8 cellular contexts compared by ENCODE assay signal in the genomic region with DNA sequence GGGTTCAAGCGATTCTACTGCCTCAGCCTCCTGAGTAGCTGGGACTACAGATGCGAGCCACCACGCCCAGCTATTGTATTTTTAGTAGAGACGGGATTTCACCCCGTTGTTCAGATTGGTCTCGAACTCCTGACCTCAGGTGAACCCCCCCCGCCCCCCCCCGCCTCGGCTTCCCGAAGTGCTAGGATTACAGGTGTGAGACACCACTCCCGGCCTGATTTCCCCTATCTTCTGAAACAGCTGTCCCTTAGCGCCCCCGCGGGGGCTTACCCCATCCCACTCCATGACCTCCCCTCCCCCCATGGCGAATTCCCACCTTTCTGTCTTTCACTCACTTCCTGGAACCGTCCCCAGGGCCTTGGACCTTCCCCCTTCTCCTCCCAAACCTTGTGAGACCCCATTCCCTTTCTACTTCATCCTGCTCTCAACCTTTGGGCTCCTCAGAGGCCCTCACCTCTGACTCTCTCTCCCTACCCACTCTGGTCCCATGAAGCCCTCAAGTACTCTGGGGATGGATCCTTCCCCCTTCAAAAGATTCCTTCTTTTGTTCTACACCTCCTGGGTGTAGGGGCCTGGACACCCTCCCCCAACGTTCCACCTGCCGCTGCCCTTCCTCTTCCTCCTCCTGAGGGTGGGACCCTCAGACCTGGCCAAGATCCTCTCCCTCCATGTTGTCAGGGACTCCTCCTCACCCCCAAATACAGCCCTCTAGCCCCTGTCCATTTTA. TPM values are rescaled to one million over a fixed set of nuclear protein-coding genes. Genes with fewer than 3 reads are reported as not detected.
DNase-seq lines count a peak whose midpoint lies in the region; ATAC-seq, FAIRE-seq and TF ChIP-seq lines count a peak whose summit lies in the region.

No MANE protein-coding gene starts in this region.

- WGBS in SK-N-SH (ENCODE audit: low lambda C conversion rate), result 11% methylated on average over 16 of the region's 18 CpGs

- H3K4me3 Mint-ChIP-seq in activated naive CD8-positive, alpha-beta T cell treated with anti-CD3 and anti-CD28 coated beads, Interleukin-2, amount 10 ng/mL, durations not matched to agents 7 days and 5 days, result peak overlapping the region; percentile 87

- FAIRE-seq in kidney (lab: Jason Lieb, UNC), result no peak

- H3K4me2 ChIP-seq in SK-N-SH, result peak overlapping the region; percentile 88

- H3K4me1 Mint-ChIP-seq in activated naive CD8-positive, alpha-beta T cell treated with anti-CD3 and anti-CD28 coated beads, Interleukin-2, amount 10 ng/mL, durations not matched to agents 7 days and 5 days, result peaks cover 21% of the 10 kb centered on the region

- peaks cover 6% of the 10 kb centered on the region for H3F3A ChIP-seq in SK-N-SH (replicated peaks; ENCODE audit: insufficient read depth)

- ATAC-seq in SK-N-SH treated with all-trans-retinoic acid at 6 μM for 48 hours (no peak; the same call in 2 of the 3 replicates), GM18498 (IDR thresholded peaks at IDR 0.05; ENCODE audit: unreplicated experiment) (no peak), GM19463 (IDR thresholded peaks at IDR 0.05; ENCODE audit: unreplicated experiment) (no peak)
- no peak for ATAC-seq in activated naive CD8-positive, alpha-beta T cell treated with anti-CD3 and anti-CD28 coated beads, Interleukin-2, amount 10 ng/mL, durations not matched to agents 7 days and 5 days (ENCODE audit: low read depth)

- H3K36me3 ChIP-seq in SK-N-SH (replicated peaks in 1 of 2; ENCODE audit: control insufficient read depth in 1 of 2, insufficient read depth in 2 of 2, low read length in 1 of 2) (peaks cover 0 to 30% of the 10 kb centered on the region in 2 experiments), kidney (ENCODE audit: control insufficient read depth in 1 of 2, insufficient read depth in 2 of 2, low read length in 2 of 2) (peaks cover 5 to 9% of the 10 kb centered on the region in 2 donors)

- no peak for TF ChIP-seq RAD21 in SK-N-SH (IDR thresholded peaks at IDR 0.05; ENCODE audit: low read length)

- CTCF ChIA-PET in SK-N-SH (lab: Yijun Ruan, JAX), result interaction anchor here (1.2 to 3.0 kb wide), 10 partner anchors 13 to 130 kb away, joined by 3 to 27 read pairs (median 8); a partner anchor contains a TSS

- H4K20me1 ChIP-seq in SK-N-SH (ENCODE audit: insufficient read depth), result no peaks in the 10 kb centered on the region

- H3K4me1 ChIP-seq in SK-N-SH (ENCODE audit: control insufficient read depth in 1 of 2, insufficient read depth in 2 of 2, low read depth in 1 of 2, low read length in 1 of 2), result peaks cover 0 to 15% of the 10 kb centered on the region in 2 experiments; a peak in 2 of 4 replicates
- H3K4me1 ChIP-seq in kidney (ENCODE audit: control insufficient read depth in 1 of 2, insufficient read depth in 1 of 2, low read depth in 1 of 2, low read length in 2 of 2), result peaks cover 6 to 13% of the 10 kb centered on the region in 2 donors

- no peaks in the 10 kb centered on the region for H3K9me2 ChIP-seq in SK-N-SH

- H3K27ac ChIP-seq in SK-N-SH (ENCODE audit: low read depth in 2 of 2, low read length in 1 of 2), result peak overlapping the region; percentile 97 to 100; a peak in 3 of 4 replicates
- H3K27ac ChIP-seq in kidney (ENCODE audit: low read depth in 2 of 2, low read length in 2 of 2), result peak overlapping the region; percentile 100
- H3K27ac ChIP-seq in temporal lobe (ENCODE audit: low read depth, low read length), result peak overlapping the region; percentile 100

- H3K9me3 Mint-ChIP-seq in activated naive CD8-positive, alpha-beta T cell treated with anti-CD3 and anti-CD28 coated beads, Interleukin-2, amount 10 ng/mL, durations not matched to agents 7 days and 5 days, result no peaks in the 10 kb centered on the region

- peak overlapping the region; percentile 91; the same call in 1 of the 2 replicates for H2AFZ ChIP-seq in SK-N-SH (ENCODE audit: low read depth)

- no peak for TF ChIP-seq EP300 in SK-N-SH (IDR thresholded peaks at IDR 0.05; ENCODE audit: borderline replicate concordance in 1 of 2, low read depth in 1 of 2, low read length in 1 of 2)

- intact Hi-C loops in kidney (cut with DNase I), result no loop called here

- H3K9ac ChIP-seq in SK-N-SH, result peak overlapping the region; percentile 91
- H3K9ac ChIP-seq in kidney (ENCODE audit: low read length in 2 of 2), result peak overlapping the region; percentile 89 to 97

- H3K4me3 ChIP-seq in SK-N-SH (ENCODE audit: low read depth in 2 of 2, low read length in 1 of 2) (peak overlapping the region; percentile 70 to 98), kidney (ENCODE audit: low read length in 2 of 2) (peak overlapping the region; percentile 89 to 92)

- POLR2A ChIA-PET in SK-N-SH (lab: Yijun Ruan, JAX), result interaction anchor here (0.7 to 2.3 kb wide), 6 partner anchors 15 to 93 kb away, joined by 3 to 18 read pairs (median 6); a partner anchor contains a TSS
- POLR2A ChIA-PET in activated naive CD8-positive, alpha-beta T cell treated with anti-CD3 and anti-CD28 coated beads, Interleukin-2, amount 10 ng/mL, durations not matched to agents 7 days and 5 days (lab: Charles Lee), result interaction anchor here (0.6 to 3.6 kb wide), 15 partner anchors 8 to 137 kb away, joined by 3 to 53 read pairs (median 14); a partner anchor contains a TSS

- H3K27ac Mint-ChIP-seq in activated naive CD8-positive, alpha-beta T cell treated with anti-CD3 and anti-CD28 coated beads, Interleukin-2, amount 10 ng/mL, durations not matched to agents 7 days and 5 days, result peak overlapping the region; percentile 97

- H3K9me3 ChIP-seq in SK-N-SH, result no peaks in the 10 kb centered on the region
- no peaks in the 10 kb centered on the region for H3K9me3 ChIP-seq in kidney (ENCODE audit: control insufficient read depth in 1 of 2, low read length in 2 of 2)

- DNase-seq in SK-N-SH, result no peak
- no peak for DNase-seq in activated naive CD8-positive, alpha-beta T cell treated with anti-CD3 and anti-CD28 coated beads, Interleukin-2, amount 10 ng/mL, durations not matched to agents 7 days and 5 days
- DNase-seq in kidney, result no peak
- no peak for DNase-seq in NCI-H1694 treated with DMSO at 0.1 percent for 48 hours (lab: John Stamatoyannopoulos, UW)

- H3K27me3 Mint-ChIP-seq in activated naive CD8-positive, alpha-beta T cell treated with anti-CD3 and anti-CD28 coated beads, Interleukin-2, amount 10 ng/mL, durations not matched to agents 7 days and 5 days, result no peaks in the 10 kb centered on the region

- no peaks in the 10 kb centered on the region for H3K27me3 ChIP-seq in SK-N-SH (ENCODE audit: insufficient read depth)

- H3K36me3 Mint-ChIP-seq in activated naive CD8-positive, alpha-beta T cell treated with anti-CD3 and anti-CD28 coated beads, Interleukin-2, amount 10 ng/mL, durations not matched to agents 7 days and 5 days, result peaks cover 7% of the 10 kb centered on the region

- peaks cover 39% of the 10 kb centered on the region for H3K79me2 ChIP-seq in SK-N-SH (ENCODE audit: insufficient read depth)

- TF ChIP-seq CTCF in SK-N-SH (IDR thresholded peaks at IDR 0.05) (no peak), kidney (IDR thresholded peaks at IDR 0.05; ENCODE audit: borderline replicate concordance, extremely low read depth, insufficient read depth) (no peak)

TF ChIP-seq in SK-N-SH, 30 proteins besides CTCF, POLR2A, EP300 and RAD21 (continues in another document):
- no peak for TF ChIP-seq FOSL2 (IDR thresholded peaks at IDR 0.05; ENCODE audit: borderline replicate concordance, low read depth)

RNA-seq across cellular contexts. Expression of a gene that starts 0.9 kb away (rescaled TPM):
- polyA plus RNA-seq in SK-N-SH (2012; rRNA removed) (875 and 1,000 TPM in 2 replicates), kidney (ENCODE audit: insufficient read depth, low read depth, low replicate concordance) (1,026 TPM)
- polyA plus RNA-seq in SK-N-SH (2012; cell fraction: cytosol; rRNA removed), result 911 and 944 TPM in 2 replicates
- polyA plus RNA-seq in SK-N-SH (2012; cell fraction: nucleus; rRNA removed), result 283 and 326 TPM in 2 replicates
- 10 to 100 TPM; 85.1 to 91.2 TPM for total RNA-seq in activated naive CD8-positive, alpha-beta T cell treated with anti-CD3 and anti-CD28 coated beads, Interleukin-2, amount 10 ng/mL, durations not matched to agents 7 days and 5 days
- total RNA-seq in kidney (192 TPM), temporal lobe (87.5 TPM)

RNA-seq across cellular contexts. Expression of a gene that starts 1.5 kb away (rescaled TPM):
- polyA plus RNA-seq in SK-N-SH (2012; rRNA removed) (649 and 699 TPM in 2 replicates), kidney (ENCODE audit: insufficient read depth, low read depth, low replicate concordance) (291 TPM)
- polyA plus RNA-seq in SK-N-SH (2012; cell fraction: cytosol; rRNA removed), result 528 and 601 TPM in 2 replicates
- 225 and 384 TPM in 2 replicates for polyA plus RNA-seq in SK-N-SH (2012; cell fraction: nucleus; rRNA removed)
- 100 to 1,000 TPM; 140 to 151 TPM for total RNA-seq in activated naive CD8-positive, alpha-beta T cell treated with anti-CD3 and anti-CD28 coated beads, Interleukin-2, amount 10 ng/mL, durations not matched to agents 7 days and 5 days
- total RNA-seq in kidney (172 TPM), temporal lobe (50.9 TPM)

RNA-seq across cellular contexts. Expression of a gene that starts 13.5 kb away (rescaled TPM):
- polyA plus RNA-seq in SK-N-SH (2012; rRNA removed) (27.8 and 31.7 TPM in 2 replicates), kidney (ENCODE audit: insufficient read depth, low read depth, low replicate concordance) (117 TPM)
- polyA plus RNA-seq in SK-N-SH (2012; cell fraction: cytosol; rRNA removed), result 24.0 and 31.6 TPM in 2 replicates
- 42.5 and 71.4 TPM in 2 replicates for polyA plus RNA-seq in SK-N-SH (2012; cell fraction: nucleus; rRNA removed)
- 10 to 100 TPM; 33.9 to 35.1 TPM for total RNA-seq in activated naive CD8-positive, alpha-beta T cell treated with anti-CD3 and anti-CD28 coated beads, Interleukin-2, amount 10 ng/mL, durations not matched to agents 7 days and 5 days
- total RNA-seq in kidney (59.7 TPM), temporal lobe (10.8 TPM)

RNA-seq across cellular contexts. Expression of a gene that starts 18.7 kb away (rescaled TPM):
- polyA plus RNA-seq in SK-N-SH (2012; rRNA removed), result 0.54 and 0.67 TPM in 2 replicates
- 0.26 and 0.49 TPM in 2 replicates for polyA plus RNA-seq in SK-N-SH (2012; cell fraction: cytosol; rRNA removed)
- 2.4 and 5.9 TPM in 2 replicates for polyA plus RNA-seq in SK-N-SH (2012; cell fraction: nucleus; rRNA removed)
- not detected for total RNA-seq in activated naive CD8-positive, alpha-beta T cell treated with anti-CD3 and anti-CD28 coated beads, Interleukin-2, amount 10 ng/mL, durations not matched to agents 7 days and 5 days
- total RNA-seq in kidney, result not detected
- polyA plus RNA-seq in kidney (ENCODE audit: insufficient read depth, low read depth, low replicate concordance), result not detected
- total RNA-seq in temporal lobe, result 0.98 TPM

RNA-seq across cellular contexts. Expression of a gene that starts 21.1 kb away (rescaled TPM):
- polyA plus RNA-seq in SK-N-SH (2012; rRNA removed), result 2.4 and 3.4 TPM in 2 replicates
- 1.3 and 2.7 TPM in 2 replicates for polyA plus RNA-seq in SK-N-SH (2012; cell fraction: cytosol; rRNA removed)
- polyA plus RNA-seq in SK-N-SH (2012; cell fraction: nucleus; rRNA removed), result 1.5 and 4.3 TPM in 2 replicates
- 100 to 1,000 TPM; 132 to 142 TPM for total RNA-seq in activated naive CD8-positive, alpha-beta T cell treated with anti-CD3 and anti-CD28 coated beads, Interleukin-2, amount 10 ng/mL, durations not matched to agents 7 days and 5 days
- 13.3 TPM for total RNA-seq in kidney
- 10.0 TPM for polyA plus RNA-seq in kidney (ENCODE audit: insufficient read depth, low read depth, low replicate concordance)
- total RNA-seq in temporal lobe, result 0.98 TPM
